ENCODE assay signal across 24 cellular contexts in the genomic region with DNA sequence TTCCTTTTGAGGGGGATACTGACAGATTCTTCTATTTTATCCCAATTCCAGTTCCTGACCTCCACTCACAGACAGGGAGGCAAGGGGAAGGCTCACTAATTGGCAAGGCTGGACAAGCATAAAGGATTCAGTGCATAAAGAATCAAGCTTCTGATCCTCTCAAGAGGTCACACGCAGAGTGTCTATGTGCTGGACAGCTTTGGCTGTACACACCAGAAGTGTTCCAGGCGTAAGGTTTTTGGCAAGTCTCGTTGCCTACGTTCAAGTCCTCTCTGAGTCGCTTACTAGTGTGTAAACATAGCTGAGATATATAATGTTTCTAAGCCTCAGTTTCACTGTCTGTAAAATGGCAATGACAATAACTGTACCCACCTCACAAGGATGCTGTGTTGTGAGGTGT. TPM values are rescaled to one million over a fixed set of nuclear protein-coding genes. Genes with fewer than 3 reads are reported as not detected.
DNase-seq lines count a peak whose midpoint lies in the region; ATAC-seq, FAIRE-seq and TF ChIP-seq lines count a peak whose summit lies in the region.
"Had no signal": no experiment of that assay in that cellular context is flagged by ENCODE, and none has a peak within 500 bp of the region (broad histone marks: within the 10 kb centered on the region; RNA-seq: fewer than 3 reads in every experiment).

No MANE protein-coding gene starts in this region.

- H3K9me3 ChIP-seq in heart right ventricle = peaks cover 0 to 6% (median 0%) of the 10 kb centered on the region in 11 donors
- H3K9me3 ChIP-seq in keratinocyte (ENCODE audit: control insufficient read depth, low read depth, low read length) = no peaks in the 10 kb centered on the region

- H3K4me3 ChIP-seq in fibroblast of the aortic adventitia (ENCODE audit: low read depth, low read length) (no peak overlapping the region), heart right ventricle (no peak overlapping the region), keratinocyte (ENCODE audit: control insufficient read depth in 2 of 3, extremely low read depth in 1 of 3, insufficient read depth in 2 of 3, low read depth in 1 of 3, low read length in 3 of 3) (no peak overlapping the region)
- H3K4me3 ChIP-seq: GM12878 had no signal

- H3K36me3 ChIP-seq in heart right ventricle = no peaks in the 10 kb centered on the region
- no peaks in the 10 kb centered on the region for H3K36me3 ChIP-seq in keratinocyte (ENCODE audit: control insufficient read depth in 2 of 2, extremely low read depth in 1 of 2, insufficient read depth in 2 of 2, low read length in 2 of 2)

- no peak for TF ChIP-seq CTCF in fibroblast of the aortic adventitia (IDR thresholded peaks at IDR 0.05; ENCODE audit: insufficient read depth, low read length)
- TF ChIP-seq CTCF in heart right ventricle (IDR thresholded peaks at IDR 0.05) = no peak
- TF ChIP-seq CTCF in keratinocyte (optimal IDR thresholded peaks at IDR 0.05 in 1 of 3, IDR thresholded peaks at IDR 0.05 in 1 of 3, conservative IDR thresholded peaks at IDR 0.05 in 1 of 3; ENCODE audit: extremely low read depth in 1 of 3, insufficient read depth in 2 of 3, low read length in 3 of 3) = no peak

- H3K79me2 ChIP-seq in keratinocyte (ENCODE audit: control insufficient read depth, insufficient read depth, low read length) = no peaks in the 10 kb centered on the region

- peak; percentile 58 to 93 (median 78) for ATAC-seq in heart right ventricle
- peak; percentile 51 for ATAC-seq in sciatic nerve
- no peak for ATAC-seq in GM21423 (IDR thresholded peaks at IDR 0.05; ENCODE audit: unreplicated experiment)
- no peak for ATAC-seq in GM21825 (IDR thresholded peaks at IDR 0.05; ENCODE audit: unreplicated experiment)
- ATAC-seq: GM12878, HCT116, PC-3 had no signal

- WGBS in heart right ventricle, 2 donors = 24 to 41% methylated on average over 5 of the region's 5 CpGs

- TF ChIP-seq POLR2A in erythroblast (IDR thresholded peaks at IDR 0.05; ENCODE audit: low read length) = no peak

- H2AFZ ChIP-seq in keratinocyte (ENCODE audit: control insufficient read depth, low read length) = no peak overlapping the region

- no peak overlapping the region for H3K4me2 ChIP-seq in keratinocyte (ENCODE audit: control insufficient read depth, extremely low read depth, insufficient read depth, low read depth, low read length)

- H3K9me1 ChIP-seq in keratinocyte (ENCODE audit: control insufficient read depth, extremely low read depth, insufficient read depth, low read length) = no peaks in the 10 kb centered on the region

- peaks cover 0 to 49% (median 21%) of the 10 kb centered on the region in 9 donors for H3K4me1 ChIP-seq in heart right ventricle
- H3K4me1 ChIP-seq in keratinocyte (ENCODE audit: control insufficient read depth, extremely low read depth, insufficient read depth, low read length) = no peaks in the 10 kb centered on the region

- H3K27ac ChIP-seq in heart right ventricle (peak overlapping the region in 4 of 10 donors; percentile 7 to 36 (median 19)), keratinocyte (ENCODE audit: control insufficient read depth, insufficient read depth, low read length) (no peak overlapping the region)

- no peak overlapping the region for H3K9ac ChIP-seq in keratinocyte (ENCODE audit: control insufficient read depth, extremely low read depth, insufficient read depth, low read length)

- peak; percentile 53 for FAIRE-seq in keratinocyte (lab: Jason Lieb, UNC)
- FAIRE-seq: GM12878 had no signal

- H3K27me3 ChIP-seq in heart right ventricle (no peaks in the 10 kb centered on the region), keratinocyte (ENCODE audit: control insufficient read depth, extremely low read depth, insufficient read depth, low read length) (no peaks in the 10 kb centered on the region)

- H4K20me1 ChIP-seq in keratinocyte (ENCODE audit: control insufficient read depth, extremely low read depth, insufficient read depth, low read length) = no peaks in the 10 kb centered on the region

- intact Hi-C loops in heart right ventricle (cut with DNase I) = no loop called here
- intact Hi-C loops in sciatic nerve (cut with DNase I) = no loop called here

- dilution Hi-C loops in keratinocyte (cut with MboI; ENCODE audit: extremely low pct_ligation_motif_present, low sequenced_read_pairs) = no loop called here

- DNase-seq in fibroblast of the aortic adventitia (ENCODE audit: low read depth) (peak; percentile 37), heart right ventricle (no peak), keratinocyte (ENCODE audit: low read depth, low spot score) (no peak), sciatic nerve (ENCODE audit: low spot score) (no peak), hepatic stellate cell (ENCODE audit: low spot score) (no peak), erythroblast (lab: John Stamatoyannopoulos, UW) (no peak)
- DNase-seq: C1 segment of cervical spinal cord; CD4-positive, alpha-beta memory T cell; COR-L47; DMS79; EL; GDM1; Karpas-422; NCI-H1436 treated with DMSO at 0.1 percent for 48 hours; NCI-H2029; NCI-H446; NCI-H524 treated with DMSO at 0.1 percent for 48 hours; NCI-H82; NK-92 treated with Interleukin-12 subunit alpha and Interleukin-12 subunit beta, amount 100 ng/mL, for 24 hours; PC-3 had no signal

RNA-seq across cellular contexts. Expression of a gene that starts 52.0 kb away (rescaled TPM):
- total RNA-seq in fibroblast of the aortic adventitia (ENCODE audit: low replicate concordance) (4.2 and 5.0 TPM in 2 replicates), heart right ventricle (100 to 1,000 TPM in 5 of 10 donors, 10 to 100 TPM in 5; 66.3 to 111 (median 98.8) TPM), sciatic nerve (19.7 TPM)
- polyA plus RNA-seq in heart right ventricle (1 to 10 TPM; 3.1 to 3.7 TPM), keratinocyte (2.3 to 8.1 TPM (median 3.6 TPM) in 3 replicates)
- polyA plus RNA-seq in keratinocyte (2011; ENCODE audit: low read depth) = 3.6 TPM
- polyA plus RNA-seq in keratinocyte (2011; cell fraction: cytosol; rRNA removed) = 3.4 and 3.5 TPM in 2 replicates
- 6.8 and 6.9 TPM in 2 replicates for polyA plus RNA-seq in keratinocyte (2011; cell fraction: nucleus; rRNA removed)
- 0.08 and 10.0 TPM in 2 replicates for polyA plus RNA-seq in keratinocyte (2012; ENCODE audit: low replicate concordance)
- polyA minus RNA-seq in keratinocyte = 1.1 to 4.2 TPM (median 3.0 TPM) in 3 replicates
- polyA minus RNA-seq in keratinocyte (2011; cell fraction: cytosol; rRNA and poly(A)+ RNA removed) = 6.9 TPM
- 5.3 and 14.3 TPM in 2 replicates for polyA minus RNA-seq in keratinocyte (2011; cell fraction: nucleus; rRNA and poly(A)+ RNA removed)
- total RNA-seq: CD4-positive, alpha-beta memory T cell; GM12878 had no signal
- polyA plus RNA-seq: CD4-positive, alpha-beta memory T cell had no signal

Comparison
In these comparisons a context has a peak if more than half of its experiments do, and no peak if none do; other contexts are left out.
1. ATAC-seq: peak in heart right ventricle (8 of 8) and sciatic nerve (single experiment); none in GM21423 (single experiment) and GM21825 (single experiment).